8 cellular contexts compared by ENCODE assay signal in the genomic region with DNA sequence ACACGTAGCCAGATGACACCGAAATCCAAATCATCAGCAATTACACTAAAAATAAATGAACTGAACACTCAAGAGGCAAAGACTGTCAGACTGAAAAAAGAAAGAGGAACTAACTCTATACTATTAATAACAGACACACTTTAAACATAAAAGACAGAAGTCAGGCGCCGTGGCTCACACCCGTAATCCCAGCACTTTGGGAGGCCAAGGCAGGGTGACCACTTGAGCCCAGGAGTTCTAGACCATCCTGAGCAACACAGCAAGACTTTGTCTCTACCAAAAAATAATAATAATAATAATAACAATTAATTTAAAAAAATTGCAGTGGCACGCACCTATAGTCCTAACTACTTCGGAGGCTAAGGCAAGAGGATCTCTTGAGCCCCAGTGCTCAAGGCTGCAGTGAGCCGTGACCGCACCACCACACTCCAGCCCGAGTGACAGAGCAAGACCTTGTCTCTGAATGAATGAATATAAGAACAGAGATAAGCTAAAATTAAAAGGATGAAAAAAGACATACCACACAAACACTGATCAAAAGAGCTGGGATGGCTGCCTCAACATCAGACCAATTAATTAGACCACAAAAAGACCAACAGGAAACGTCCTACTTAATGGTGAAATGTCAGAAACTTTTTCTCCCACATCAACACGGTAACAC. TPM values are rescaled to one million over a fixed set of nuclear protein-coding genes. Genes with fewer than 3 reads are reported as not detected.
A peak's percentile ranks its signal among the peaks of the same experiment; 100 is the strongest.
DNase-seq lines count a peak whose midpoint lies in the region; ATAC-seq and TF ChIP-seq lines count a peak whose summit lies in the region.

No MANE protein-coding gene starts in this region.

- H3K36me3 ChIP-seq in CD8-positive, alpha-beta T cell (ENCODE audit: insufficient read depth, low read length): peaks cover 26% of the 10 kb centered on the region

- no peak for DNase-seq in CD8-positive, alpha-beta T cell
- DNase-seq in DMS114 treated with DMSO at 0.1 percent for 48 hours (lab: John Stamatoyannopoulos, UW; ENCODE audit: unreplicated experiment) (no peak), SW 1271 (lab: John Stamatoyannopoulos, UW) (no peak), kidney glomerular epithelial cell (lab: John Stamatoyannopoulos, UW) (no peak), SHP77 treated with DMSO at 0.1 percent for 48 hours (lab: John Stamatoyannopoulos, UW) (no peak)

- H3K9me3 ChIP-seq in CD8-positive, alpha-beta T cell (ENCODE audit: low read length): no peaks in the 10 kb centered on the region

- H3K27me3 Mint-ChIP-seq in CD8-positive, alpha-beta T cell (ENCODE audit: low read depth): no peaks in the 10 kb centered on the region
- H3K27me3 Mint-ChIP-seq in activated T-helper 17 cell treated with anti-CD3 and anti-CD28 coated beads, Interleukin-2, amount 50 U/mL, for 72 hours: no peaks in the 10 kb centered on the region

- H3K36me3 Mint-ChIP-seq in CD8-positive, alpha-beta T cell: peaks cover 53% of the 10 kb centered on the region
- peaks cover 63% of the 10 kb centered on the region for H3K36me3 Mint-ChIP-seq in activated T-helper 17 cell treated with anti-CD3 and anti-CD28 coated beads, Interleukin-2, amount 50 U/mL, for 72 hours (ENCODE audit: low read depth)

- H3K9me3 Mint-ChIP-seq in CD8-positive, alpha-beta T cell: no peaks in the 10 kb centered on the region
- no peaks in the 10 kb centered on the region for H3K9me3 Mint-ChIP-seq in activated T-helper 17 cell treated with anti-CD3 and anti-CD28 coated beads, Interleukin-2, amount 50 U/mL, for 72 hours

- peaks cover 44% of the 10 kb centered on the region for H3K4me1 Mint-ChIP-seq in CD8-positive, alpha-beta T cell (ENCODE audit: low read depth)
- H3K4me1 Mint-ChIP-seq in activated T-helper 17 cell treated with anti-CD3 and anti-CD28 coated beads, Interleukin-2, amount 50 U/mL, for 72 hours: peaks cover 20% of the 10 kb centered on the region

- no peak for ATAC-seq in CD8-positive, alpha-beta T cell
- ATAC-seq in GM19438 (IDR thresholded peaks at IDR 0.05; ENCODE audit: low read depth, unreplicated experiment) (peak; percentile 62), HG03342 (IDR thresholded peaks at IDR 0.05; ENCODE audit: unreplicated experiment) (peak; percentile 66)
- ATAC-seq in activated T-helper 17 cell treated with anti-CD3 and anti-CD28 coated beads, Interleukin-2, amount 50 U/mL, for 72 hours (replicated peaks): no peak

- no peak for TF ChIP-seq CTCF in CD8-positive, alpha-beta T cell (IDR thresholded peaks at IDR 0.05)

- H3K4me3 Mint-ChIP-seq in CD8-positive, alpha-beta T cell: peak overlapping the region; percentile 18
- H3K4me3 Mint-ChIP-seq in activated T-helper 17 cell treated with anti-CD3 and anti-CD28 coated beads, Interleukin-2, amount 50 U/mL, for 72 hours: peak overlapping the region; percentile 48

- no peaks in the 10 kb centered on the region for H3K27me3 ChIP-seq in CD8-positive, alpha-beta T cell (ENCODE audit: insufficient read depth, low read length)

- H3K4me1 ChIP-seq in CD8-positive, alpha-beta T cell (ENCODE audit: insufficient read depth, low read length): peaks cover 25% of the 10 kb centered on the region

- no peak overlapping the region for H3K27ac ChIP-seq in CD8-positive, alpha-beta T cell (ENCODE audit: low read depth, low read length)

- CTCF ChIA-PET in CD8-positive, alpha-beta T cell (lab: Charles Lee): no interaction called here

- POLR2A ChIA-PET in CD8-positive, alpha-beta T cell (lab: Charles Lee): interaction anchor here (1.6 to 2.9 kb wide), 2 partner anchors 17 to 38 kb away, joined by 4 to 13 read pairs; no protein-coding TSS in a partner anchor

- H3K27ac Mint-ChIP-seq in CD8-positive, alpha-beta T cell: peak overlapping the region; percentile 69
- H3K27ac Mint-ChIP-seq in activated T-helper 17 cell treated with anti-CD3 and anti-CD28 coated beads, Interleukin-2, amount 50 U/mL, for 72 hours: peak overlapping the region; percentile 86

- intact Hi-C loops in CD8-positive, alpha-beta T cell (cut with DNase I, micrococcal nuclease): loop anchor here in 1 of 2 experiments (5.0 kb wide), 1 partner anchor 48 kb away; no protein-coding TSS in a partner anchor

- no peak overlapping the region for H3K4me3 ChIP-seq in CD8-positive, alpha-beta T cell (ENCODE audit: low read depth, low read length)

RNA-seq across cellular contexts. Expression of gene CTBP1, which starts 29.9 kb away (rescaled TPM):
- 100 to 1,000 TPM; 129 to 132 TPM for total RNA-seq in CD8-positive, alpha-beta T cell
- total RNA-seq in activated T-helper 17 cell treated with anti-CD3 and anti-CD28 coated beads, Interleukin-2, amount 50 U/mL, for 72 hours: 100 to 1,000 TPM; 117 to 173 TPM

RNA-seq across cellular contexts. Expression of gene SPON2, which starts 46.6 kb away (rescaled TPM):
- total RNA-seq in CD8-positive, alpha-beta T cell: 10 to 100 TPM; 25.1 to 26.4 TPM
- total RNA-seq in activated T-helper 17 cell treated with anti-CD3 and anti-CD28 coated beads, Interleukin-2, amount 50 U/mL, for 72 hours: 10 to 100 TPM; 17.3 to 18.7 TPM

Comparison
In these comparisons a context has a peak if more than half of its experiments do, and no peak if none do; other contexts are left out.
1. ATAC-seq: peak in GM19438 (single experiment) and HG03342 (single experiment); none in CD8-positive, alpha-beta T cell (single experiment) and activated T-helper 17 cell treated with anti-CD3 and anti-CD28 coated beads, Interleukin-2, amount 50 U/mL, for 72 hours (single experiment).